In the genomic region with DNA sequence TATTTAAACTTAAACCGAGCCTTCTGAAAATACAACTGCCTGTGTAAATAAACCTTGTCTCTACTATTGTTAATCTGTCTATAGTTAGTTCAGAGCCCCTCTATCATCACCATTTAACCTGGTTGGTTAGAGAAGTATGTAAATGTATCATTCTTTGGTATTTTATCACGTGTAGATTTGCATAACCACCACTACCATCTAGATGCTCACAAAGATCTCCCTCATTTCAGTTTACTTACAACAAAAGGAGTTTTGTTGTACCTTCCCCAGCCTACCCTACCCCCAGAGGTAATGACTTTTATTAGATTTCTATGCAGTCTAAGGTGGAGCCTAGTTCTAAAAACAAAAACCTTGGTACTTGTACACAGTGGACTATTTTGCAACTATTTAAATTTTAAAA, we compare ENCODE assay signal across 5 cellular contexts.
"Had no signal": no experiment of that assay in that cellular context is flagged by ENCODE, and none has a peak within 500 bp of the region (broad histone marks: within the 10 kb centered on the region; RNA-seq: fewer than 3 reads in every experiment).

No MANE protein-coding gene starts in this region.

- DNase-seq: H9, HCEC 1CT, KBM-7 had no signal

- H2AFZ ChIP-seq: GM23338 had no signal

- H3K27ac ChIP-seq: KMS-11 had no signal

- H3K9ac ChIP-seq: KMS-11 had no signal

- H3K4me2 ChIP-seq: GM23338, KMS-11 had no signal

- ATAC-seq: GM23338 had no signal

- H3K4me3 ChIP-seq: GM23338 had no signal
